19 cellular contexts compared by ENCODE assay signal in genomic region chr17:79666111-79666510, GRCh38. TPM values are rescaled to one million over a fixed set of nuclear protein-coding genes. Genes with fewer than 3 reads are reported as not detected.
A peak's percentile ranks its signal among the peaks of the same experiment; 100 is the strongest.
DNase-seq lines count a peak whose midpoint lies in the region; ATAC-seq and FAIRE-seq lines count a peak whose summit lies in the region.
"Had no signal": no experiment of that assay in that cellular context is flagged by ENCODE, and none has a peak within 500 bp of the region (broad histone marks: within the 10 kb centered on the region; RNA-seq: fewer than 3 reads in every experiment).

No MANE protein-coding gene starts in this region.

- no peak for FAIRE-seq in HTR-8/SVneo (lab: Jason Lieb, UNC)
- FAIRE-seq: GM18507 had no signal

- intact Hi-C loops in cardiac septum (cut with DNase I) = no loop called here
- intact Hi-C loops in left ventricle myocardium superior (cut with micrococcal nuclease) = no loop called here
- intact Hi-C loops in sciatic nerve (cut with DNase I) = no loop called here

- no peak for ATAC-seq in left ventricle myocardium superior
- ATAC-seq in left lobe of liver = no peak
- no peak for ATAC-seq in sciatic nerve

- DNase-seq in cardiac septum (ENCODE audit: low spot score) (peak; percentile 69), left ventricle myocardium superior (no peak), left lobe of liver (ENCODE audit: low spot score) (peak; percentile 29), sciatic nerve (ENCODE audit: low spot score) (peak; percentile 35), HTR-8/SVneo (ENCODE audit: insufficient read length, low spot score) (no peak), amygdala (lab: John Stamatoyannopoulos, UW) (no peak), NCI-H1436 (lab: John Stamatoyannopoulos, UW) (no peak), NCI-H2171 (lab: John Stamatoyannopoulos, UW) (no peak)
- DNase-seq: CD4-positive, CD25-positive, alpha-beta regulatory T cell; DND-41; HCEC 1CT; NCI-H1436 treated with DMSO at 0.1 percent for 48 hours; NCI-H187 treated with DMSO at 0.1 percent for 48 hours; NCI-H524 treated with DMSO at 0.1 percent for 48 hours; NCI-H774; NK-92 treated with Interleukin-12 subunit alpha and Interleukin-12 subunit beta, amount 100 ng/mL, for 24 hours had no signal

RNA-seq across cellular contexts. Expression of gene RBFOX3, which starts 55.3 kb away (rescaled TPM):
- total RNA-seq in cardiac septum = not detected
- total RNA-seq in left ventricle myocardium superior = not detected
- total RNA-seq in left lobe of liver = not detected
- not detected for total RNA-seq in sciatic nerve
- total RNA-seq: A172; CD4-positive, CD25-positive, alpha-beta regulatory T cell; PC-3 had no signal

Comparison
In these comparisons a context has a peak if more than half of its experiments do, and no peak if none do; other contexts are left out.
1. DNase-seq: peak in cardiac septum (single experiment), left lobe of liver (single experiment) and sciatic nerve (single experiment); none in left ventricle myocardium superior (single experiment), HTR-8/SVneo (single experiment), amygdala (0 of 56), NCI-H1436 (single experiment) and NCI-H2171 (single experiment).